2 cellular contexts compared by ENCODE assay signal in the genomic region with DNA sequence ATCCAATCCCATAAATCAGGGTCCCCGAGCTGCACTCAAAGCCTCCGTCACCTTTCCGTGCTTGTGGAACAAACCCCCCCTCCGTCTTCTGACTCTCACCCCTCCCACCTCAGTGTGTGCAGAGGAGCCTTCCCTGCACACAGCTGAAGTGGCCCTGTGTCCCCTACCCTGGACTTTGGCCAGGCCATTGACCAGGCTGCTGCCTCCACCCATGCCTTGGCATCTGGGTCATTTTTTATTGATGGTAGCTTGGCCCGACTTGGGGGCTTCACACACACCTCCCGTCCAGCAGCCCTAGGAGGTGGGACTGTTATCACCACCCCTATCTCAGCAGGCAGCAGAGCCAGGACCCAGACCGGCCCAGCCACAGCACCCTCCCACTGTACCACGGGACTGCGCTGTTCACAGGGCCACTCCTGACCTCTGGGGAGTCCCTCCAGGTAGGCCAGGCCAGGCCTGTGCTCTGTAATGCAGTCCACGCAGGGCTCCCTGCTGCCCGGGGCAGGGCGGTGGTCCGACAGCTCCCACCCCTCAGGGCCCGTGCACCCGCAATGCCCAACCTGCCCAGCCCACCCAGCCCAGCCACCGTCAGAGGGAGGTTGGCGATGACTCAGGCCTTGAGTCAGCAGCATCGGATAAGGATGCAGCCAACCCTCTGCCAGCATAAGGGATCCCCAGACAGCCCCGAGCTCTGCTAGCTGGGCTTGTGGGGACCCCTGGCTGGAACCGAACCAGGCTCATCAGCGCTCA.
TF ChIP-seq lines count a peak whose summit lies in the region.

No MANE protein-coding gene starts in this region.

TF ChIP-seq in IMR-90, 13 proteins besides CTCF, POLR2A, EP300 and RAD21:
- TF ChIP-seq ELK1 (IDR thresholded peaks at IDR 0.05; ENCODE audit: borderline replicate concordance, low read depth, low read length) = no peak
- TF ChIP-seq BHLHE40 (IDR thresholded peaks at IDR 0.05; ENCODE audit: low read depth, low read length) = peak; percentile 49
- peak; percentile 85 for TF ChIP-seq FOS (IDR thresholded peaks at IDR 0.05; ENCODE audit: low read depth, low read length)
- TF ChIP-seq CEBPB (IDR thresholded peaks at IDR 0.05; ENCODE audit: low read depth, low read length) = no peak
- TF ChIP-seq MAFK (IDR thresholded peaks at IDR 0.05; ENCODE audit: low read depth, low read length) = peak; percentile 13; the same call in 1 of the 2 replicates
- no peak for TF ChIP-seq RCOR1 (IDR thresholded peaks at IDR 0.05; ENCODE audit: insufficient replicate concordance, low read length)
- no peak for TF ChIP-seq RFX5 (IDR thresholded peaks at IDR 0.05; ENCODE audit: low read depth, low read length)
- TF ChIP-seq CHD1 (IDR thresholded peaks at IDR 0.05; ENCODE audit: low read depth, low read length) = no peak
- peak; percentile 46; the same call in 1 of the 2 replicates for TF ChIP-seq MAZ (IDR thresholded peaks at IDR 0.05; ENCODE audit: borderline replicate concordance, low read depth, low read length)
- no peak for TF ChIP-seq MXI1 (IDR thresholded peaks at IDR 0.05; ENCODE audit: borderline replicate concordance, low read depth, low read length)
- TF ChIP-seq, protein P1, sequence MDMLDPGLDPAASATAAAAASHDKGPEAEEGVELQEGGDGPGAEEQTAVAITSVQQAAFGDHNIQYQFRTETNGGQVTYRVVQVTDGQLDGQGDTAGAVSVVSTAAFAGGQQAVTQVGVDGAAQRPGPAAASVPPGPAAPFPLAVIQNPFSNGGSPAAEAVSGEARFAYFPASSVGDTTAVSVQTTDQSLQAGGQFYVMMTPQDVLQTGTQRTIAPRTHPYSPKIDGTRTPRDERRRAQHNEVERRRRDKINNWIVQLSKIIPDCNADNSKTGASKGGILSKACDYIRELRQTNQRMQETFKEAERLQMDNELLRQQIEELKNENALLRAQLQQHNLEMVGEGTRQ (IDR thresholded peaks at IDR 0.05; ENCODE audit: low read depth, low read length) = no peak
- TF ChIP-seq SMC3 (IDR thresholded peaks at IDR 0.05; ENCODE audit: low read depth, low read length) = no peak
- peak; percentile 51; the same call in 1 of the 2 replicates for TF ChIP-seq NFE2L2 (IDR thresholded peaks at IDR 0.05; ENCODE audit: low read depth, low read length)

TF ChIP-seq in K562, 482 proteins besides CTCF, POLR2A, EP300 and RAD21:
- TF ChIP-seq C11orf30 (IDR thresholded peaks at IDR 0.05; ENCODE audit: low read depth) (0 out of 2 replicates have a peak, but pooled peaks have one; percentile 14), ZEB2 (IDR thresholded peaks at IDR 0.05) (no peak), FOSL1 (tag; conservative IDR thresholded peaks at IDR 0.05) (peak; percentile 87), NFE2 (IDR thresholded peaks at IDR 0.05; ENCODE audit: low read depth) (peak; percentile 51; the same call in 1 of the 2 replicates), ZBTB7A (IDR thresholded peaks at IDR 0.05; ENCODE audit: borderline replicate concordance, control insufficient read depth, low read depth, low read length) (peak; percentile 48; the same call in 1 of the 2 replicates), CREM (IDR thresholded peaks at IDR 0.05; ENCODE audit: low read depth) (0 out of 2 replicates have a peak, but pooled peaks have one; percentile 4), E2F4 (CRISPR knock-in tag; IDR thresholded peaks at IDR 0.05; ENCODE audit: low read depth) (no peak), JUN (IDR thresholded peaks at IDR 0.05; ENCODE audit: borderline replicate concordance, low read depth, low read length) (0 out of 2 replicates have a peak, but pooled peaks have one; percentile 51), JUN (CRISPR knock-in tag; IDR thresholded peaks at IDR 0.05; ENCODE audit: borderline replicate concordance) (no peak), JUND (IDR thresholded peaks at IDR 0.05; ENCODE audit: borderline replicate concordance, low read depth, low read length) (peak; percentile 68), JUND (tag; IDR thresholded peaks at IDR 0.05; ENCODE audit: borderline replicate concordance, low read depth, low read length) (peak; percentile 60; the same call in 1 of the 3 replicates), ZNF584 (CRISPR knock-in tag; IDR thresholded peaks at IDR 0.05; ENCODE audit: low read depth) (no peak), MYNN (IDR thresholded peaks at IDR 0.05) (0 out of 2 replicates have a peak, but pooled peaks have one; percentile 26), MYNN (CRISPR knock-in tag; IDR thresholded peaks at IDR 0.05) (no peak), GABPB1 (CRISPR knock-in tag; IDR thresholded peaks at IDR 0.05) (0 out of 2 replicates have a peak, but pooled peaks have one; percentile 4), BDP1 (IDR thresholded peaks at IDR 0.05; ENCODE audit: insufficient read depth, insufficient read length) (no peak), ARID1B (IDR thresholded peaks at IDR 0.05) (peak; percentile 31)
- TF ChIP-seq, protein P2, sequence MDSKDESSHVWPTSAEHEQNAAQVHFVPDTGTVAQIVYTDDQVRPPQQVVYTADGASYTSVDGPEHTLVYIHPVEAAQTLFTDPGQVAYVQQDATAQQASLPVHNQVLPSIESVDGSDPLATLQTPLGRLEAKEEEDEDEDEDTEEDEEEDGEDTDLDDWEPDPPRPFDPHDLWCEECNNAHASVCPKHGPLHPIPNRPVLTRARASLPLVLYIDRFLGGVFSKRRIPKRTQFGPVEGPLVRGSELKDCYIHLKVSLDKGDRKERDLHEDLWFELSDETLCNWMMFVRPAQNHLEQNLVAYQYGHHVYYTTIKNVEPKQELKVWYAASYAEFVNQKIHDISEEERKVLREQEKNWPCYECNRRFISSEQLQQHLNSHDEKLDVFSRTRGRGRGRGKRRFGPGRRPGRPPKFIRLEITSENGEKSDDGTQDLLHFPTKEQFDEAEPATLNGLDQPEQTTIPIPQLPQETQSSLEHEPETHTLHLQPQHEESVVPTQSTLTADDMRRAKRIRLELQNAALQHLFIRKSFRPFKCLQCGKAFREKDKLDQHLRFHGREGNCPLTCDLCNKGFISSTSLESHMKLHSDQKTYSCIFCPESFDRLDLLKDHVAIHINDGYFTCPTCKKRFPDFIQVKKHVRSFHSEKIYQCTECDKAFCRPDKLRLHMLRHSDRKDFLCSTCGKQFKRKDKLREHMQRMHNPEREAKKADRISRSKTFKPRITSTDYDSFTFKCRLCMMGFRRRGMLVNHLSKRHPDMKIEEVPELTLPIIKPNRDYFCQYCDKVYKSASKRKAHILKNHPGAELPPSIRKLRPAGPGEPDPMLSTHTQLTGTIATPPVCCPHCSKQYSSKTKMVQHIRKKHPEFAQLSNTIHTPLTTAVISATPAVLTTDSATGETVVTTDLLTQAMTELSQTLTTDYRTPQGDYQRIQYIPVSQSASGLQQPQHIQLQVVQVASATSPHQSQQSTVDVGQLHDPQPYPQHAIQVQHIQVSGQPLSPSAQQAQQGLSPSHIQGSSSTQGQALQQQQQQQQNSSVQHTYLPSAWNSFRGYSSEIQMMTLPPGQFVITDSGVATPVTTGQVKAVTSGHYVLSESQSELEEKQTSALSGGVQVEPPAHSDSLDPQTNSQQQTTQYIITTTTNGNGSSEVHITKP (IDR thresholded peaks at IDR 0.05; ENCODE audit: partially characterized antibody) = peak; percentile 38
- TF ChIP-seq, protein P3, sequence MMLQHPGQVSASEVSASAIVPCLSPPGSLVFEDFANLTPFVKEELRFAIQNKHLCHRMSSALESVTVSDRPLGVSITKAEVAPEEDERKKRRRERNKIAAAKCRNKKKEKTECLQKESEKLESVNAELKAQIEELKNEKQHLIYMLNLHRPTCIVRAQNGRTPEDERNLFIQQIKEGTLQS (IDR thresholded peaks at IDR 0.05) = peak; percentile 67
- TF ChIP-seq, protein P3 (CRISPR knock-in tag; conservative IDR thresholded peaks at IDR 0.05) = no peak
